In genomic region chr4:2761035-2761923, GRCh38 we compare ENCODE assay signal across 8 cellular contexts. TPM values are rescaled to one million over a fixed set of nuclear protein-coding genes. Genes with fewer than 3 reads are reported as not detected.
DNase-seq lines count a peak whose midpoint lies in the region; ATAC-seq and TF ChIP-seq lines count a peak whose summit lies in the region.
"Had no signal": no experiment of that assay in that cellular context is flagged by ENCODE, and none has a peak within 500 bp of the region (broad histone marks: within the 10 kb centered on the region; RNA-seq: fewer than 3 reads in every experiment).

No MANE protein-coding gene starts in this region.

- H3K9ac ChIP-seq in colonic mucosa (ENCODE audit: low read depth in 2 of 2, low read length in 2 of 2) = peak overlapping the region; percentile 12 to 77

- TF ChIP-seq CTCF in GM06990 (IDR thresholded peaks at IDR 0.05; ENCODE audit: insufficient read depth, low read length, poor library complexity, severe bottlenecking) (peak; percentile 23), colonic mucosa (IDR thresholded peaks at IDR 0.05) (no peak)

- no peaks in the 10 kb centered on the region for H3K36me3 ChIP-seq in GM06990 (ENCODE audit: control insufficient read depth, insufficient read depth, low read length)
- no peaks in the 10 kb centered on the region for H3K36me3 ChIP-seq in colonic mucosa
- no peaks in the 10 kb centered on the region for H3K36me3 ChIP-seq in muscle layer of duodenum (ENCODE audit: control insufficient read depth in 1 of 2, insufficient read depth in 2 of 2, low read length in 2 of 2)

- DNase-seq in GM06990 (ENCODE audit: extremely low read depth, insufficient read length) (no peak), HuH-7 (ENCODE audit: low spot score) (peak; percentile 83), colonic mucosa (peak; percentile 94), NCI-H345 (lab: John Stamatoyannopoulos, UW) (no peak), cerebellum (ENCODE audit: low spot score) (no peak)

- H3K9me3 ChIP-seq in colonic mucosa (no peaks in the 10 kb centered on the region), muscle layer of duodenum (ENCODE audit: control insufficient read depth in 1 of 2, low read length in 2 of 2) (no peaks in the 10 kb centered on the region)

- H3K27ac ChIP-seq in colonic mucosa (peak overlapping the region; percentile 95), muscle layer of duodenum (ENCODE audit: low read length) (peak overlapping the region; percentile 83)
- H3K27ac ChIP-seq: skin epidermis had no signal

- H3K27me3 ChIP-seq in GM06990 (replicated peaks; ENCODE audit: control insufficient read depth, insufficient read depth, low read length) (no peaks in the 10 kb centered on the region), colonic mucosa (no peaks in the 10 kb centered on the region), muscle layer of duodenum (ENCODE audit: low read depth, low read length) (no peaks in the 10 kb centered on the region)

- H3K4me3 ChIP-seq in GM06990 (replicated peaks; ENCODE audit: low read depth, low read length) = no peak overlapping the region
- no peak overlapping the region for H3K4me3 ChIP-seq in colonic mucosa
- H3K4me3 ChIP-seq in muscle layer of duodenum (ENCODE audit: low read depth in 1 of 2, low read length in 2 of 2) = no peak overlapping the region
- H3K4me3 ChIP-seq: skin epidermis had no signal

- ATAC-seq in GM19023 (IDR thresholded peaks at IDR 0.05; ENCODE audit: unreplicated experiment) = no peak

- peaks cover 14% of the 10 kb centered on the region for H3K4me1 ChIP-seq in colonic mucosa
- peaks cover 0 to 4% of the 10 kb centered on the region in 2 donors for H3K4me1 ChIP-seq in muscle layer of duodenum (ENCODE audit: control insufficient read depth in 1 of 2, insufficient read depth in 2 of 2, low read length in 2 of 2)

- intact Hi-C loops in colonic mucosa (cut with DNase I) = loop anchor here (5.0 kb wide), 1 partner anchor 171 kb away; no protein-coding TSS in a partner anchor

RNA-seq across cellular contexts. Expression of gene TNIP2, which starts 5.1 kb away (rescaled TPM):
- total RNA-seq in colonic mucosa = 10 to 100 TPM; 43.6 to 61.3 TPM
- total RNA-seq in cerebellum = 6.8 TPM

RNA-seq across cellular contexts. Expression of gene SH3BP2, which starts 31.6 kb away (rescaled TPM):
- 10 to 100 TPM; 62.2 to 70.8 TPM for total RNA-seq in colonic mucosa
- 31.2 TPM for total RNA-seq in cerebellum

Comparison
In these comparisons a context has a peak if more than half of its experiments do, and no peak if none do; other contexts are left out.
1. DNase-seq: peak in HuH-7 (single experiment) and colonic mucosa (single experiment); none in GM06990 (single experiment), NCI-H345 (single experiment) and cerebellum (single experiment).